8 cellular contexts compared by ENCODE assay signal in the genomic region with DNA sequence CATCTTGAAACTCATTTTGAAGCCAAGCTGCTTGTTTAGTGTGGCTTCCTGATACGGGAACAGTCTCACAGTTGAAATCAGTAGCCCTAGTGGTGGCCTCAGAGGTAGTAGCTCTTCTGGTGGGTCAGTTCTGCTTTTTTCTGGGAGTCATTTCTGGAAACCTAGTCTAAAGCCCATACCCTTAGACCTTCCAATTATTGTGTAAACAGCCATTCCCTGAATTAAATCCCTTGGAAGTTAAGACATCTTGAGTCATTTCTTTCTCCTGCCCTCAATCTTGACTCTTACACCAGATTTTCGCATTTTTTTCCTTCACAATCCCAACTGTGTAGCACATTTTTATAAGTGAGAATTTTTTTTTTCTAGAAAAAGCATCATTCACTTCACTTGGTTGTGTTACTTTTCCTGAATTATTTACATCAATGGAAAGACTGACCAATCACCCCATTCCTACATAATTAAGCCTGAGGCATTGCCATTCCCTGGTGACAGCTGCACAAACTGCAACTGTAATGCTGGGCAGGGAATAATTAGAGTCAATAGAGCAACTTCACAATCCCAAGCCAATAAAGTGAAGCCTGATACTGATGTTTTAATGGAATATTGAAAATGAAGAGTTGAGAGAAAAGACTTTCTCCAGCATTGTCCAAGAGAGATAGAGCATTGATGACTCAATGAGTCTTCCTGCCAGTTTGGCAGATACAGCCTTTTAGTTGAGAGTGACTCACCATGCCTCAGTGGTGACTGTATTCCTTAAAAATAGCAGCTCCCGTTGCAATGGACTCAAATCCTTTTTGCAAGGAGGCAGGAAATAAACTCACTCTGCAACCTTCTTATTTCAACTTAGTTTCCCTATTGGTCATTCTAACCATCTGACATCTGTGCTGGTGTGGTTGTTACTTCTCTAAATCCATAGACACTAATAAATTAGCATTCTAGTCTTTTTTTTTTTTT. TPM values are rescaled to one million over a fixed set of nuclear protein-coding genes. Genes with fewer than 3 reads are reported as not detected.
DNase-seq lines count a peak whose midpoint lies in the region; ATAC-seq and TF ChIP-seq lines count a peak whose summit lies in the region.

No MANE protein-coding gene starts in this region.

- TF ChIP-seq CTCF in endothelial cell (IDR thresholded peaks at IDR 0.05; ENCODE audit: unreplicated experiment) = no peak

- H3K36me3 Mint-ChIP-seq in endothelial cell (ENCODE audit: low read depth, unreplicated experiment) = no peaks in the 10 kb centered on the region

- H3K4me1 Mint-ChIP-seq in endothelial cell (ENCODE audit: unreplicated experiment) = peaks cover 3% of the 10 kb centered on the region

- H3K9me3 Mint-ChIP-seq in endothelial cell (ENCODE audit: unreplicated experiment) = no peaks in the 10 kb centered on the region

- peak; percentile 68 for ATAC-seq in GM21723 (IDR thresholded peaks at IDR 0.05; ENCODE audit: unreplicated experiment)

- H3K27me3 Mint-ChIP-seq in endothelial cell (ENCODE audit: unreplicated experiment) = no peaks in the 10 kb centered on the region

- no peak overlapping the region for H3K27ac Mint-ChIP-seq in endothelial cell (ENCODE audit: unreplicated experiment)

- DNase-seq in Ammon's horn (ENCODE audit: low spot score) (peak; percentile 77), NOMO-1 (lab: John Stamatoyannopoulos, UW; ENCODE audit: unreplicated experiment in 2 of 2) (peak; percentile 53 to 82), epidermal melanocyte (ENCODE audit: insufficient read length, low spot score) (peak; percentile 68), occipital lobe (lab: John Stamatoyannopoulos, UW) (peak; percentile 66), endothelial cell (ENCODE audit: low spot score) (no peak), NCI-H345 treated with DMSO at 0.1 percent for 48 hours (lab: John Stamatoyannopoulos, UW; ENCODE audit: unreplicated experiment) (no peak)
- DNase-seq in activated CD8-positive, alpha-beta memory T cell treated with anti-CD3 and anti-CD28 coated beads, Interleukin-2, amount 50 U/mL, for 48 hours = no peak

- H3K4me3 Mint-ChIP-seq in endothelial cell (ENCODE audit: unreplicated experiment) = no peak overlapping the region

RNA-seq across cellular contexts. Expression of a gene that starts 13.0 kb away (rescaled TPM):
- total RNA-seq in occipital lobe (14.8 TPM), endothelial cell (ENCODE audit: unreplicated experiment) (12.0 TPM)

Comparison
In these comparisons a context has a peak if more than half of its experiments do, and no peak if none do; other contexts are left out.
1. DNase-seq: peak in Ammon's horn (single experiment), NOMO-1 (2 of 2), epidermal melanocyte (single experiment) and occipital lobe (single experiment); none in endothelial cell (single experiment), NCI-H345 treated with DMSO at 0.1 percent for 48 hours (single experiment) and activated CD8-positive, alpha-beta memory T cell treated with anti-CD3 and anti-CD28 coated beads, Interleukin-2, amount 50 U/mL, for 48 hours (single experiment).